Comparison of ENCODE assay signal across 8 cellular contexts in the genomic region with DNA sequence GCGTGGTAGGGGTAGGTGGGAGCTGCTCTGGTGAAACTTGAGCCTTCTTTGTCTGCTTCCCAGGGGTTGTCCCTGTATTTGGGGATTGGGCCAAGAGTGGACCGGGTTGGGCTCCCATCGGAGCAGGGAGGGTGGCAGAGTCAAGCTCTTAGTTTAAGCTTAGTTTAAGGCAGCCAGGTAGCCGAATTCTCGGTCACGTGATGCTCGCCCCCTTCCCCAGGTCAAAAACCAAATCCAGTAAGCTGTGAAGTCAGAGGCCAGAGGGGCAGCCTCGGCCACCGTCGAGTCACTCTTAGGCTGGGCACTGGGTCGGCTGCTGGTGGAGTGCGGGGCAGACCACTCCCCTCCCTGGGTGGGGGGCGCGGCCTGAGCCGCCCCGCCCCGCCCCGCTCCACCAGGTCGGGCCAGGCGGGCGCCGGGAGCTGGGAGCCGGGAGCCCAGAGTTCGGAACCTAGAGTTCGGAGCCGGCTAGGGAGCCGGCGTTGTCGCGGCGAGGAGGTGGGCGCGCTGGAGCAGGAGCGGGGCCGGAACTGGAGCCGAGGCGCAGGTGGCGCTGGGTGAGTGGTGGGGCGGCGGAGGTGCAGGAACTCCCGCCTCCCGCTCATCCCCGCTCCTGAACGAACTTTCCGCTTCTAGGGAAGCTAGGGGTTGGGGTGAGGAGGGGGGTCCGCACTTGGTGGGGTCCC. TPM values are rescaled to one million over a fixed set of nuclear protein-coding genes. Genes with fewer than 3 reads are reported as not detected.
DNase-seq lines count a peak whose midpoint lies in the region; ATAC-seq and TF ChIP-seq lines count a peak whose summit lies in the region.

No MANE protein-coding gene starts in this region.

- peak overlapping the region; percentile 42 for H3K9ac ChIP-seq in rectal smooth muscle tissue (ENCODE audit: low read length)

- H3K4me1 ChIP-seq in heart left ventricle = peaks cover 3 to 43% (median 28%) of the 10 kb centered on the region in 12 donors
- H3K4me1 ChIP-seq in rectal smooth muscle tissue (ENCODE audit: control insufficient read depth, insufficient read depth, low read length) = peaks cover 22% of the 10 kb centered on the region

- no peak for TF ChIP-seq CTCF in AG04449 (IDR thresholded peaks at IDR 0.05; ENCODE audit: insufficient read depth, low read length, missing control alignments)
- no peak for TF ChIP-seq CTCF in heart left ventricle (IDR thresholded peaks at IDR 0.05)

- H3K36me3 ChIP-seq in heart left ventricle (peaks cover 0 to 20% (median 11%) of the 10 kb centered on the region in 9 donors), rectal smooth muscle tissue (ENCODE audit: control insufficient read depth, insufficient read depth, low read length) (no peaks in the 10 kb centered on the region)

- DNase-seq in AG04449 (ENCODE audit: low read depth, low spot score) (no peak), NCI-H510A treated with DMSO at 0.1 percent for 48 hours (lab: John Stamatoyannopoulos, UW) (peak; percentile 71), activated gamma-delta T cell treated with Interleukin-2 at 50 U/mL for 16 hours (peak; percentile 34), heart left ventricle (peak in 1 of 5 donors; percentile 37), foreskin melanocyte (no peak)

- no peak for TF ChIP-seq POLR2A in heart left ventricle (IDR thresholded peaks at IDR 0.05)

- H3K4me3 ChIP-seq in AG04449 (ENCODE audit: low read depth, low read length) (peak overlapping the region; percentile 85), heart left ventricle (peak overlapping the region; percentile 62 to 99 (median 89)), rectal smooth muscle tissue (ENCODE audit: low read length) (peak overlapping the region; percentile 79)

- intact Hi-C loops in heart left ventricle (cut with DNase I) = loop anchor here in 4 of 10 donors (1.0 to 10.0 kb wide), 6 partner anchors 15 to 70 kb away; a partner anchor contains a TSS

- WGBS in heart left ventricle, 4 donors = 0 to 6% (median 5%) methylated on average over 16 to 46 of the region's 46 CpGs

- H3K27me3 ChIP-seq in heart left ventricle (no peaks in the 10 kb centered on the region), rectal smooth muscle tissue (ENCODE audit: control insufficient read depth, insufficient read depth, low read length) (no peaks in the 10 kb centered on the region)

- CTCF ChIA-PET in AG04449 (lab: Yijun Ruan, JAX) = interaction anchor here (0.8 to 26.4 kb wide), 21 partner anchors 11 to 461 kb away, joined by 3 to 803 read pairs (median 4); a partner anchor contains a TSS

- no peaks in the 10 kb centered on the region for H3K9me3 ChIP-seq in heart left ventricle

- ATAC-seq in GM18907 (IDR thresholded peaks at IDR 0.05; ENCODE audit: unreplicated experiment) = peak; percentile 19
- ATAC-seq in heart left ventricle = no peak
- no peak for ATAC-seq in GM18909 (IDR thresholded peaks at IDR 0.05; ENCODE audit: poor library complexity, unreplicated experiment)

- H3K27ac ChIP-seq in heart left ventricle (peak overlapping the region; percentile 93 to 100 (median 100)), rectal smooth muscle tissue (ENCODE audit: low read depth, low read length) (peak overlapping the region; percentile 93)

- POLR2A ChIA-PET in AG04449 (lab: Yijun Ruan, JAX) = interaction anchor here (2.0 kb wide), 1 partner anchor 15 kb away, joined by 8 read pairs; no protein-coding TSS in a partner anchor

RNA-seq across cellular contexts. Expression of a gene that starts 2.8 kb away (rescaled TPM):
- 10 to 100 TPM; 33.7 to 93.0 (median 40.6) TPM for total RNA-seq in heart left ventricle
- 10 to 100 TPM; 45.5 to 61.9 TPM for polyA plus RNA-seq in heart left ventricle

RNA-seq across cellular contexts. Expression of a gene that starts 9.5 kb away (rescaled TPM):
- 1 to 10 TPM; 4.7 to 7.6 (median 5.8) TPM for total RNA-seq in heart left ventricle
- polyA plus RNA-seq in heart left ventricle = 1 to 10 TPM; 4.8 to 9.5 TPM

RNA-seq across cellular contexts. Expression of a gene that starts 9.5 kb away (rescaled TPM):
- 100 to 1,000 TPM in 1 of 9 donors, 10 to 100 TPM in 8; 44.8 to 108 (median 55.9) TPM for total RNA-seq in heart left ventricle
- polyA plus RNA-seq in heart left ventricle = 100 to 1,000 TPM in 1 of 2 donors, 10 to 100 TPM in 1; 82.2 to 113 TPM

RNA-seq across cellular contexts. Expression of a gene that starts 27.5 kb away (rescaled TPM):
- 1 to 10 TPM in 5 of 9 donors, under 1 TPM in 4; 0.53 to 1.8 (median 1.1) TPM for total RNA-seq in heart left ventricle
- under 1 TPM; 0.22 to 0.88 TPM for polyA plus RNA-seq in heart left ventricle

RNA-seq across cellular contexts. Expression of a gene that starts 34.1 kb away (rescaled TPM):
- total RNA-seq in heart left ventricle = under 1 TPM in 8 of 9 donors, not detected in 1; 0.09 to 0.97 (median 0.35) TPM
- polyA plus RNA-seq in heart left ventricle = under 1 TPM; 0.15 to 0.27 TPM

Comparison
In these comparisons a context has a peak if more than half of its experiments do, and no peak if none do; other contexts are left out.
1. DNase-seq: peak in NCI-H510A treated with DMSO at 0.1 percent for 48 hours (single experiment) and activated gamma-delta T cell treated with Interleukin-2 at 50 U/mL for 16 hours (single experiment); none in AG04449 (single experiment) and foreskin melanocyte (single experiment).
2. Peak in every context shown above with its lines, with median percentiles within 50 percentile points of each other: H3K4me3 ChIP-seq.